ENCODE assay signal across 16 cellular contexts in the genomic region with DNA sequence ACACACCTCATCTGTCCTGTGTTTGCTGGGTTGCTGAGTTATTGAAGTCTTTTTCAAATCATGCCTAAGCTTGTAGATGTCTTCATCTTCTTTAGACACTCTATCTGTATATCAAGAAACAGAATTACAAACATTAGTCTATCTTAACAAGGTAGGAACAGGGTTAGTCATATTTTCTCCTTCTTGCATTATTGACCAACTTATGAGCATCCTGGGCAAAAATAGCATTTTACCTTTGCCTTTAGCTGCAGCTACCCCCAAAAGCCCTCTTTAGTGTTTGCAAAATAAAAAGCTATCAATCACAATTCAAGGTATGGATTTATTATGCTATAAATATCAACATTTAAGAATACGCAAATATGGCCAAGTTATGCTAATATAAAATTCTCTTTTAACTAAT. TPM values are rescaled to one million over a fixed set of nuclear protein-coding genes. Genes with fewer than 3 reads are reported as not detected.
DNase-seq lines count a peak whose midpoint lies in the region; ATAC-seq, FAIRE-seq and TF ChIP-seq lines count a peak whose summit lies in the region.
"Had no signal": no experiment of that assay in that cellular context is flagged by ENCODE, and none has a peak within 500 bp of the region (broad histone marks: within the 10 kb centered on the region; RNA-seq: fewer than 3 reads in every experiment).

No MANE protein-coding gene starts in this region.

- peak overlapping the region; percentile 92 for H3K4me3 Mint-ChIP-seq in MCF 10A (ENCODE audit: unreplicated experiment)
- H3K4me3 Mint-ChIP-seq: CD4-positive, CD25-positive, alpha-beta regulatory T cell had no signal

- H3K4me1 ChIP-seq in HUES6 (ENCODE audit: control insufficient read depth, insufficient read depth, low read length), result peaks cover 9% of the 10 kb centered on the region; the same call in 1 of the 2 replicates
- H3K4me1 ChIP-seq in skeletal muscle tissue (ENCODE audit: control insufficient read depth in 3 of 3, insufficient read depth in 3 of 3, low read length in 3 of 3), result peaks cover 0 to 10% (median 2%) of the 10 kb centered on the region in 3 donors
- H3K4me1 ChIP-seq in adrenal gland (replicated peaks in 1 of 2), result peaks cover 0 to 10% of the 10 kb centered on the region in 2 donors

- no peaks in the 10 kb centered on the region for H3K9me3 ChIP-seq in HUES6 (ENCODE audit: control insufficient read depth, insufficient read depth, low read depth, low read length)
- H3K9me3 ChIP-seq in skeletal muscle tissue (ENCODE audit: control insufficient read depth in 3 of 3, low read length in 3 of 3), result no peaks in the 10 kb centered on the region
- H3K9me3 ChIP-seq in adrenal gland (replicated peaks in 1 of 3), result no peaks in the 10 kb centered on the region

- 85 to 92% (median 89%) methylated on average over 1 of the region's 1 CpG for WGBS in adrenal gland, 4 donors

- peak; percentile 70 for FAIRE-seq in islet of Langerhans (lab: Jason Lieb, UNC)
- FAIRE-seq: frontal cortex had no signal

- peaks cover 88% of the 10 kb centered on the region for H3K36me3 Mint-ChIP-seq in MCF 10A (ENCODE audit: insufficient read depth, unreplicated experiment)
- H3K36me3 Mint-ChIP-seq: CD4-positive, CD25-positive, alpha-beta regulatory T cell had no signal

- no TSS peak for BruUV-seq in MCF 10A (replicated peaks; lab: Mats Ljungman, UMichigan)

- TF ChIP-seq CTCF in MCF 10A (IDR thresholded peaks at IDR 0.05; ENCODE audit: unreplicated experiment) (no peak), adrenal gland (IDR thresholded peaks at IDR 0.05) (no peak)

- H3K27me3 Mint-ChIP-seq in MCF 10A (ENCODE audit: insufficient read depth, unreplicated experiment), result no peaks in the 10 kb centered on the region

- no peak overlapping the region for H3K9ac ChIP-seq in HUES6 (ENCODE audit: low read length)
- peak overlapping the region; percentile 15 to 47 (median 44) for H3K9ac ChIP-seq in skeletal muscle tissue (ENCODE audit: low read depth in 1 of 3, low read length in 3 of 3)

- H3K4me1 Mint-ChIP-seq in MCF 10A (ENCODE audit: insufficient read depth, unreplicated experiment), result peaks cover 43% of the 10 kb centered on the region

- no peak for TF ChIP-seq POLR2A in adrenal gland (IDR thresholded peaks at IDR 0.05)

- H3K27ac Mint-ChIP-seq in MCF 10A (ENCODE audit: low read depth, unreplicated experiment), result no peak overlapping the region
- H3K27ac Mint-ChIP-seq: CD4-positive, CD25-positive, alpha-beta regulatory T cell had no signal

- H3K4me3 ChIP-seq in HUES6 (ENCODE audit: low read depth, low read length), result peak overlapping the region; percentile 3; the same call in 1 of the 2 replicates
- peak overlapping the region in 1 of 3 donors; percentile 88 for H3K4me3 ChIP-seq in skeletal muscle tissue (ENCODE audit: low read length in 3 of 3)
- peak overlapping the region in 1 of 4 donors; percentile 17 for H3K4me3 ChIP-seq in adrenal gland
- H3K4me3 ChIP-seq: cardiac muscle cell had no signal

- CTCF ChIA-PET in MCF 10A (lab: Yijun Ruan, JAX), result interaction anchor here (0.6 to 2.8 kb wide), 14 partner anchors 22 to 957 kb away, joined by 3 to 21 read pairs (median 4); no protein-coding TSS in a partner anchor

- H3K36me3 ChIP-seq in HUES6 (ENCODE audit: control insufficient read depth, insufficient read depth, low read length) (peaks cover 58% of the 10 kb centered on the region), skeletal muscle tissue (ENCODE audit: control insufficient read depth in 3 of 3, insufficient read depth in 3 of 3, low read length in 3 of 3) (peaks cover 10 to 38% (median 32%) of the 10 kb centered on the region in 3 donors), adrenal gland (replicated peaks in 1 of 2) (peaks cover 0 to 32% of the 10 kb centered on the region in 2 donors)

- no peak for ATAC-seq in GM18873 (IDR thresholded peaks at IDR 0.05; ENCODE audit: low FRiP score, unreplicated experiment)

- H3K9me3 Mint-ChIP-seq in MCF 10A (ENCODE audit: unreplicated experiment), result no peaks in the 10 kb centered on the region

- DNase-seq in MCF 10A (ENCODE audit: unreplicated experiment) (no peak), NCI-H1048 (lab: John Stamatoyannopoulos, UW) (no peak), adrenal gland (no peak), AML-193 (lab: John Stamatoyannopoulos, UW) (no peak)
- DNase-seq: activated CD4-positive, alpha-beta T cell treated with anti-CD3 and anti-CD28 coated beads for 1 hour; activated T-cell treated with anti-CD3 and anti-CD28 coated beads, Interleukin-2, amount 50 U/mL, for 48 hours; CD4-positive, CD25-positive, alpha-beta regulatory T cell; NCI-H69; retina had no signal

- POLR2A ChIA-PET in MCF 10A (lab: Yijun Ruan, JAX), result interaction anchor here (0.6 to 1.8 kb wide), 8 partner anchors 11 to 1283 kb away, joined by 3 to 4 read pairs (median 4); no protein-coding TSS in a partner anchor

- H3K27ac ChIP-seq in HUES6 (ENCODE audit: low read depth, low read length), result no peak overlapping the region
- H3K27ac ChIP-seq in skeletal muscle tissue (ENCODE audit: low read depth, low read length), result no peak overlapping the region
- H3K27ac ChIP-seq in adrenal gland, result no peak overlapping the region
- H3K27ac ChIP-seq: cardiac muscle cell had no signal

- H3K27me3 ChIP-seq in HUES6 (ENCODE audit: control insufficient read depth, insufficient read depth, low read length), result peaks cover 11% of the 10 kb centered on the region
- H3K27me3 ChIP-seq in skeletal muscle tissue (ENCODE audit: control insufficient read depth in 3 of 3, insufficient read depth in 3 of 3, low read length in 3 of 3), result no peaks in the 10 kb centered on the region
- no peaks in the 10 kb centered on the region for H3K27me3 ChIP-seq in adrenal gland
- H3K27me3 ChIP-seq: cardiac muscle cell had no signal

- intact Hi-C loops in MCF 10A (cut with micrococcal nuclease) (loop anchor here (5.0 to 10.0 kb wide), 3 partner anchors 142 to 362 kb away; no protein-coding TSS in a partner anchor), adrenal gland (cut with DNase I) (loop anchor here (5.0 to 10.0 kb wide), 3 partner anchors 572 to 809 kb away; no protein-coding TSS in a partner anchor)

RNA-seq across cellular contexts. Expression of a gene that starts 3.4 kb away (rescaled TPM):
- total RNA-seq in MCF 10A (2022) (38.3 and 55.1 TPM in 2 replicates), skeletal muscle tissue (263 TPM), adrenal gland (10 to 100 TPM; 11.1 to 44.2 (median 20.1) TPM)
- polyA plus RNA-seq in adrenal gland, result 10 to 100 TPM in 1 of 3 donors, 1 to 10 TPM in 2; 8.5 to 12.2 (median 9.0) TPM

RNA-seq across cellular contexts. Expression of a gene that starts 34.7 kb away (rescaled TPM):
- not detected in 2 replicates for total RNA-seq in MCF 10A (2022)
- total RNA-seq in skeletal muscle tissue, result not detected
- 1 to 10 TPM in 1 of 8 donors, under 1 TPM in 6, not detected in 1; 0.35 to 2.2 (median 0.65) TPM for total RNA-seq in adrenal gland
- 1 to 10 TPM in 1 of 3 donors, under 1 TPM in 2; 0.56 to 1.1 (median 0.79) TPM for polyA plus RNA-seq in adrenal gland
- total RNA-seq: cardiac muscle cell, frontal cortex, SK-MEL-5 had no signal
- polyA plus RNA-seq: cardiac muscle cell had no signal
